Comparison of ENCODE assay signal across 8 cellular contexts in genomic region chr15:66946578-66947164, GRCh38.
DNase-seq lines count a peak whose midpoint lies in the region; ATAC-seq and TF ChIP-seq lines count a peak whose summit lies in the region.

No MANE protein-coding gene starts in this region.

- H3K4me3 ChIP-seq in AG04450 (ENCODE audit: low read depth, low read length) (no peak overlapping the region), dorsolateral prefrontal cortex (peak overlapping the region in 1 of 59 donors; percentile 7)

- POLR2A ChIA-PET in AG04450 (lab: Yijun Ruan, JAX): interaction anchor here (0.6 to 1.0 kb wide), 6 partner anchors 47 to 232 kb away, joined by 3 to 5 read pairs (median 3); partner anchors contain the start of gene SMAD3

- no peaks in the 10 kb centered on the region for H3K9me3 ChIP-seq in AG04450 (ENCODE audit: control insufficient read depth, insufficient read depth, low read length)

- intact Hi-C loops in dorsolateral prefrontal cortex (cut with DNase I): loop anchor here (2.0 to 5.0 kb wide), 3 partner anchors 356 to 891 kb away; no protein-coding TSS in a partner anchor

- CTCF ChIA-PET in AG04450 (lab: Charles Lee): interaction anchor here (0.5 to 1.9 kb wide), 23 partner anchors 15 to 889 kb away, joined by 3 to 18 read pairs (median 4); partner anchors contain the start of gene SMAD3

- H3K27ac ChIP-seq in AG04450 (ENCODE audit: low read depth, low read length) (no peak overlapping the region), dorsolateral prefrontal cortex (no peak overlapping the region)

- TF ChIP-seq CTCF in AG04450 (IDR thresholded peaks at IDR 0.05; ENCODE audit: low read depth, low read length): peak; percentile 84
- peak; percentile 85 for TF ChIP-seq CTCF in GM20000 (IDR thresholded peaks at IDR 0.05; ENCODE audit: extremely low read depth, missing control alignments)
- peak; percentile 71 to 99 (median 95) for TF ChIP-seq CTCF in dorsolateral prefrontal cortex (IDR thresholded peaks at IDR 0.05 in 54 of 56, conservative IDR thresholded peaks at IDR 0.05 in 2 of 56; ENCODE audit: low read depth in 1 of 56, partially characterized antibody in 56 of 56)

- H3K27me3 ChIP-seq in AG04450 (ENCODE audit: control insufficient read depth, insufficient read depth, low read length) (no peaks in the 10 kb centered on the region), dorsolateral prefrontal cortex (no peaks in the 10 kb centered on the region)

- DNase-seq in AG04450 (ENCODE audit: low read depth, low spot score) (no peak), GM20000 (ENCODE audit: low spot score) (peak; percentile 80), NCI-H526 treated with DMSO at 0.1 percent for 48 hours (lab: John Stamatoyannopoulos, UW) (peak; percentile 40), dorsolateral prefrontal cortex (peak in 8 of 10 donors; percentile 37 to 78 (median 63)), lung microvascular endothelial cell (ENCODE audit: low read depth in 2 of 2) (peak; percentile 78 to 82)
- DNase-seq in activated CD4-positive, alpha-beta T cell treated with anti-CD3 and anti-CD28 coated beads, Interleukin-2, amount 50 U/mL, for 24 hours (ENCODE audit: low read depth in 1 of 2, low spot score in 1 of 2): peak; percentile 63 to 77
- DNase-seq in stimulated activated CD8-positive, alpha-beta memory T cell treated with anti-CD3 and anti-CD28 coated beads, Interleukin-15, amount 100 ng/mL, for 48 hours (ENCODE audit: low read depth in 2 of 2): peak; percentile 35 to 37

- ATAC-seq in GM19452 (IDR thresholded peaks at IDR 0.05; ENCODE audit: unreplicated experiment): no peak
